ENCODE assay signal across 1 cellular context in genomic region chr3:150371741-150372254, GRCh38.
A peak's percentile ranks its signal among the peaks of the same experiment; 100 is the strongest.
TF ChIP-seq lines count a peak whose summit lies in the region.

No MANE protein-coding gene starts in this region.

TF ChIP-seq in K562, 482 proteins besides CTCF, POLR2A, EP300 and RAD21 (continued from another document and continues in another):
- peak in 1 of 2 experiments; percentile 64; a peak in 1 of 4 replicates for TF ChIP-seq ZNF318 (IDR thresholded peaks at IDR 0.05; ENCODE audit: borderline replicate concordance in 1 of 2, low read depth in 1 of 2)
- TF ChIP-seq DDX20 (tag; IDR thresholded peaks at IDR 0.05; ENCODE audit: low read depth): no peak
- TF ChIP-seq CEBPB (tag; IDR thresholded peaks at IDR 0.05): peak; percentile 95
- TF ChIP-seq ARID1B (IDR thresholded peaks at IDR 0.05): peak; percentile 56
- TF ChIP-seq ZNF449 (CRISPR knock-in tag; IDR thresholded peaks at IDR 0.05): no peak
- no peak for TF ChIP-seq HNRNPUL1 (IDR thresholded peaks at IDR 0.05; ENCODE audit: low read length)
- no peak for TF ChIP-seq ZC3H4 (CRISPR knock-in tag; IDR thresholded peaks at IDR 0.05; ENCODE audit: borderline replicate concordance)
- no peak for TF ChIP-seq RNF2 (IDR thresholded peaks at IDR 0.05)
- TF ChIP-seq HDAC8 (tag; IDR thresholded peaks at IDR 0.05): no peak
- TF ChIP-seq PYGO2 (tag; IDR thresholded peaks at IDR 0.05): no peak
- no peak for TF ChIP-seq HSF4 (CRISPR knock-in tag; IDR thresholded peaks at IDR 0.05; ENCODE audit: borderline replicate concordance)
- no peak for TF ChIP-seq PTRF (tag; IDR thresholded peaks at IDR 0.05)
- TF ChIP-seq ZNF583 (CRISPR knock-in tag; IDR thresholded peaks at IDR 0.05): no peak
- TF ChIP-seq RERE (CRISPR knock-in tag; IDR thresholded peaks at IDR 0.05; ENCODE audit: borderline replicate concordance): no peak
- TF ChIP-seq SMARCE1 (IDR thresholded peaks at IDR 0.05): 0 out of 2 replicates have a peak, but pooled peaks have one; percentile 30
- TF ChIP-seq MCM7 (IDR thresholded peaks at IDR 0.05): no peak
- no peak for TF ChIP-seq ZNF24 (IDR thresholded peaks at IDR 0.05)
- no peak for TF ChIP-seq SRSF3 (IDR thresholded peaks at IDR 0.05; ENCODE audit: insufficient read depth, low read length)
- TF ChIP-seq NR3C1 (CRISPR knock-in tag; IDR thresholded peaks at IDR 0.05): no peak
- TF ChIP-seq HMG20B (CRISPR knock-in tag; IDR thresholded peaks at IDR 0.05): no peak
- TF ChIP-seq ELF1 (tag; IDR thresholded peaks at IDR 0.05): peak; percentile 68; the same call in 1 of the 2 replicates
- TF ChIP-seq KLF16 (IDR thresholded peaks at IDR 0.05): no peak
- no peak for TF ChIP-seq ATF4 (CRISPR knock-in tag; IDR thresholded peaks at IDR 0.05)
- TF ChIP-seq PKNOX1 (IDR thresholded peaks at IDR 0.05): peak; percentile 29; the same call in 1 of the 2 replicates
- peak; percentile 84 for TF ChIP-seq NFIC (IDR thresholded peaks at IDR 0.05)
- peak; percentile 98 for TF ChIP-seq ATF3 (IDR thresholded peaks at IDR 0.05)
- peak; percentile 52; the same call in 1 of the 2 replicates for TF ChIP-seq ATF3 (CRISPR knock-in tag; conservative IDR thresholded peaks at IDR 0.05)
- TF ChIP-seq NFRKB (IDR thresholded peaks at IDR 0.05; ENCODE audit: low read depth): 0 out of 2 replicates have a peak, but pooled peaks have one; percentile 27
- no peak for TF ChIP-seq E2F1 (CRISPR knock-in tag; IDR thresholded peaks at IDR 0.05)
- no peak for TF ChIP-seq MLLT1 (IDR thresholded peaks at IDR 0.05)
- TF ChIP-seq, protein P1, sequence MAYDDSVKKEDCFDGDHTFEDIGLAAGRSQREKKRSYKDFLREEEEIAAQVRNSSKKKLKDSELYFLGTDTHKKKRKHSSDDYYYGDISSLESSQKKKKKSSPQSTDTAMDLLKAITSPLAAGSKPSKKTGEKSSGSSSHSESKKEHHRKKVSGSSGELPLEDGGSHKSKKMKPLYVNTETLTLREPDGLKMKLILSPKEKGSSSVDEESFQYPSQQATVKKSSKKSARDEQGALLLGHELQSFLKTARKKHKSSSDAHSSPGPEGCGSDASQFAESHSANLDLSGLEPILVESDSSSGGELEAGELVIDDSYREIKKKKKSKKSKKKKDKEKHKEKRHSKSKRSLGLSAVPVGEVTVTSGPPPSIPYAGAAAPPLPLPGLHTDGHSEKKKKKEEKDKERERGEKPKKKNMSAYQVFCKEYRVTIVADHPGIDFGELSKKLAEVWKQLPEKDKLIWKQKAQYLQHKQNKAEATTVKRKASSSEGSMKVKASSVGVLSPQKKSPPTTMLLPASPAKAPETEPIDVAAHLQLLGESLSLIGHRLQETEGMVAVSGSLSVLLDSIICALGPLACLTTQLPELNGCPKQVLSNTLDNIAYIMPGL (CRISPR knock-in tag; IDR thresholded peaks at IDR 0.05): no peak
- TF ChIP-seq ETV1 (tag; conservative IDR thresholded peaks at IDR 0.05; ENCODE audit: low read depth): peak; percentile 62; the same call in 1 of the 2 replicates
- 0 out of 2 replicates have a peak, but pooled peaks have one; percentile 36 for TF ChIP-seq SMARCC2 (IDR thresholded peaks at IDR 0.05; ENCODE audit: low read depth)
- no peak for TF ChIP-seq ZBTB7A (IDR thresholded peaks at IDR 0.05; ENCODE audit: borderline replicate concordance, control insufficient read depth, low read depth, low read length)
- no peak for TF ChIP-seq EWSR1 (IDR thresholded peaks at IDR 0.05; ENCODE audit: borderline replicate concordance, low read depth, partially characterized antibody)
- TF ChIP-seq NCOA2 (IDR thresholded peaks at IDR 0.05; ENCODE audit: partially characterized antibody in 2 of 2): no peak
- TF ChIP-seq TCF7 (IDR thresholded peaks at IDR 0.05; ENCODE audit: borderline replicate concordance): no peak
- TF ChIP-seq ZNF830 (CRISPR knock-in tag; IDR thresholded peaks at IDR 0.05): no peak
- TF ChIP-seq XRCC3 (IDR thresholded peaks at IDR 0.05): no peak
- TF ChIP-seq RBM17 (IDR thresholded peaks at IDR 0.05; ENCODE audit: borderline replicate concordance, low read depth, low read length): no peak
- no peak for TF ChIP-seq TSC22D4 (tag; IDR thresholded peaks at IDR 0.05)
